ENCODE assay signal across 8 cellular contexts in genomic region chr10:133335238-133336122, GRCh38. TPM values are rescaled to one million over a fixed set of nuclear protein-coding genes. Genes with fewer than 3 reads are reported as not detected.
DNase-seq lines count a peak whose midpoint lies in the region; ATAC-seq and TF ChIP-seq lines count a peak whose summit lies in the region.

No MANE protein-coding gene starts in this region.

- DNase-seq in HFF-Myc (ENCODE audit: extremely low read depth, low read depth) = peak; percentile 33
- peak; percentile 89 for DNase-seq in activated CD4-positive, alpha-beta T cell treated with anti-CD3 and anti-CD28 coated beads, Interleukin-2, amount 50 U/mL, for 1 hour
- peak; percentile 44 for DNase-seq in colonic mucosa
- peak; percentile 59 to 68 for DNase-seq in left lung
- peak; percentile 67 to 84 for DNase-seq in stimulated activated CD4-positive, alpha-beta T cell treated with anti-CD3 and anti-CD28 coated beads, Interleukin-4, amount 100 ng/mL, for 4 hours
- no peak for DNase-seq in HuH-7 (ENCODE audit: low spot score)

- peak overlapping the region in 1 of 2 donors; percentile 43 for H3K9ac ChIP-seq in colonic mucosa (ENCODE audit: low read depth in 2 of 2, low read length in 2 of 2)

- no peak overlapping the region for H3K27ac ChIP-seq in colonic mucosa
- H3K27ac ChIP-seq in left lung = no peak overlapping the region

- H3K9me3 ChIP-seq in colonic mucosa = no peaks in the 10 kb centered on the region
- no peaks in the 10 kb centered on the region for H3K9me3 ChIP-seq in left lung

- ATAC-seq in left lung (peak; percentile 50), HG02840 (IDR thresholded peaks at IDR 0.05; ENCODE audit: low FRiP score, unreplicated experiment) (no peak), HG02973 (IDR thresholded peaks at IDR 0.05; ENCODE audit: unreplicated experiment) (no peak)

- intact Hi-C loops in colonic mucosa (cut with DNase I) = no loop called here
- intact Hi-C loops in left lung (cut with DNase I) = no loop called here

- H3K36me3 ChIP-seq in colonic mucosa (no peaks in the 10 kb centered on the region), left lung (no peaks in the 10 kb centered on the region)

- H3K4me1 ChIP-seq in colonic mucosa (no peaks in the 10 kb centered on the region), left lung (peaks cover 10 to 22% of the 10 kb centered on the region in 2 donors)

- H3K4me3 ChIP-seq in HFF-Myc (replicated peaks; ENCODE audit: low read depth, low read length) (peak overlapping the region; percentile 32), colonic mucosa (peak overlapping the region; percentile 30), left lung (peak overlapping the region; percentile 9 to 28)

- H3K27me3 ChIP-seq in colonic mucosa (peaks cover 31% of the 10 kb centered on the region), left lung (peaks cover 32 to 72% of the 10 kb centered on the region in 2 donors)

- TF ChIP-seq CTCF in HFF-Myc (IDR thresholded peaks at IDR 0.05; ENCODE audit: low read depth, low read length, missing control alignments) (no peak), colonic mucosa (IDR thresholded peaks at IDR 0.05) (no peak), left lung (IDR thresholded peaks at IDR 0.05) (no peak)

RNA-seq across cellular contexts. Expression of gene CALY, which starts 1.2 kb away (rescaled TPM):
- total RNA-seq in colonic mucosa (1 to 10 TPM in 1 of 2 donors, not detected in 1; 1.6 TPM), left lung (not detected)

RNA-seq across cellular contexts. Expression of gene PRAP1, which starts 11.7 kb away (rescaled TPM):
- total RNA-seq in colonic mucosa = 10 to 100 TPM; 15.0 to 99.3 TPM
- not detected for total RNA-seq in left lung

RNA-seq across cellular contexts. Expression of gene FUOM, which starts 22.3 kb away (rescaled TPM):
- total RNA-seq in colonic mucosa (10 to 100 TPM; 16.9 to 23.3 TPM), left lung (10 to 100 TPM; 12.1 to 24.1 TPM)

RNA-seq across cellular contexts. Expression of gene ZNF511, which starts 26.8 kb away (rescaled TPM):
- 10 to 100 TPM; 53.9 to 78.2 TPM for total RNA-seq in colonic mucosa
- total RNA-seq in left lung = 10 to 100 TPM; 34.3 to 48.5 TPM

RNA-seq across cellular contexts. Expression of gene TUBGCP2, which starts 26.8 kb away (rescaled TPM):
- total RNA-seq in colonic mucosa (10 to 100 TPM; 64.7 to 67.5 TPM), left lung (10 to 100 TPM; 47.2 to 62.3 TPM)

Comparison
In these comparisons a context has a peak if more than half of its experiments do, and no peak if none do; other contexts are left out.
1. RNA of gene PRAP1, which starts 11.7 kb away (total RNA-seq): 15.0 to 99.3 TPM in colonic mucosa; not detected in left lung; every median in the first group is over 10 times any median in the second.
2. Peak in every context shown above with its lines, with median percentiles within 50 percentile points of each other: H3K4me3 ChIP-seq.